1 cellular context compared by ENCODE assay signal in the genomic region with DNA sequence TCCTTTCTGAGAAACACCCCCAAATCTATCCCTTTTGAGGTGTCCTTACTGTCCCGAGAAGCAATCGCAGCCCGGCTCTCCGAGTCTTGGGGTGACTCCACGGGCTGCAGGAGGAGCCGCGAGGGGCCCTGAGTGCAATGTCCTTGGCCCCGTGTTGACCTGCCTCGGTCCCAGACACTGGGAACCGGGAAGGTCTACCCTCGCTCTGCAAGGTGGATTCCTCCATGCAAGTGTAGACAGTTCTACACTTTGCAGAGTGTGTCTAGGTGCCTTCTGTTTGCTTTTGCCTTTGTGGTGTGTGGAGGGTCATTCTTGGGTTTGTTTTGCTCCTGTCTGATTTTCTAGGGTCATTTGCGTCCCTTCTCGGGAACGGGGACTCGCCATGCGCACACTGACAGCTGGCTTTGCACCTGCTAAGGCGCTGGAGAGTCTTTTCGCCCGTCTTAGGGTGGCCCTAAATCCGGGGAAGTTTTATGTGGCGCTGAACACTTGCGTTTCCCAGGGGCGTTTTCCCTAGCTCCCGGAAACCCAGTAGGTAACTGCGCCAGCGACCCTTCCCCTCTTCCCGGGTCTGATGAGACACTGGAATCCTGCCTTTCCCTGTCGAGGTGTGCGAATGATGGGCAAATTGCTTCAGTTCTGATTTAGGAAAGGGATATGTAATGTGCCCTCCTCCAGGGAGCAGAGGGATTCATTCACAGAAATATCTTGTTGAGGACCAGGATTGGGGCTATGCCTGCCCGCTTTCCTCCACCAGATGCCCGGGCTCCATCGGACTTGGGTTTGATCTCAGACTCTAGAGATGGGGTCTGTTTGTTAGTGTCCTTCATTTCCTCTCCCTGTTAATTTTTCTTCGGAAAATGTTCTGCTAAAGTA.
TF ChIP-seq lines count a peak whose summit lies in the region.

No MANE protein-coding gene starts in this region.

TF ChIP-seq in SK-N-SH treated with all-trans-retinoic acid at 6 μM for 48 hours, 23 proteins besides CTCF, POLR2A, EP300 and RAD21 (continued from another document):
- TF ChIP-seq, protein P1, sequence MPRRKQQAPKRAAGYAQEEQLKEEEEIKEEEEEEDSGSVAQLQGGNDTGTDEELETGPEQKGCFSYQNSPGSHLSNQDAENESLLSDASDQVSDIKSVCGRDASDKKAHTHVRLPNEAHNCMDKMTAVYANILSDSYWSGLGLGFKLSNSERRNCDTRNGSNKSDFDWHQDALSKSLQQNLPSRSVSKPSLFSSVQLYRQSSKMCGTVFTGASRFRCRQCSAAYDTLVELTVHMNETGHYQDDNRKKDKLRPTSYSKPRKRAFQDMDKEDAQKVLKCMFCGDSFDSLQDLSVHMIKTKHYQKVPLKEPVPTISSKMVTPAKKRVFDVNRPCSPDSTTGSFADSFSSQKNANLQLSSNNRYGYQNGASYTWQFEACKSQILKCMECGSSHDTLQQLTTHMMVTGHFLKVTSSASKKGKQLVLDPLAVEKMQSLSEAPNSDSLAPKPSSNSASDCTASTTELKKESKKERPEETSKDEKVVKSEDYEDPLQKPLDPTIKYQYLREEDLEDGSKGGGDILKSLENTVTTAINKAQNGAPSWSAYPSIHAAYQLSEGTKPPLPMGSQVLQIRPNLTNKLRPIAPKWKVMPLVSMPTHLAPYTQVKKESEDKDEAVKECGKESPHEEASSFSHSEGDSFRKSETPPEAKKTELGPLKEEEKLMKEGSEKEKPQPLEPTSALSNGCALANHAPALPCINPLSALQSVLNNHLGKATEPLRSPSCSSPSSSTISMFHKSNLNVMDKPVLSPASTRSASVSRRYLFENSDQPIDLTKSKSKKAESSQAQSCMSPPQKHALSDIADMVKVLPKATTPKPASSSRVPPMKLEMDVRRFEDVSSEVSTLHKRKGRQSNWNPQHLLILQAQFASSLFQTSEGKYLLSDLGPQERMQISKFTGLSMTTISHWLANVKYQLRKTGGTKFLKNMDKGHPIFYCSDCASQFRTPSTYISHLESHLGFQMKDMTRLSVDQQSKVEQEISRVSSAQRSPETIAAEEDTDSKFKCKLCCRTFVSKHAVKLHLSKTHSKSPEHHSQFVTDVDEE (CRISPR knock-in tag; IDR thresholded peaks at IDR 0.05), result no peak
- TF ChIP-seq OSR1 (CRISPR knock-in tag; IDR thresholded peaks at IDR 0.05), result no peak
- TF ChIP-seq TOX (CRISPR knock-in tag; IDR thresholded peaks at IDR 0.05; ENCODE audit: borderline replicate concordance), result no peak
